In the genomic region with DNA sequence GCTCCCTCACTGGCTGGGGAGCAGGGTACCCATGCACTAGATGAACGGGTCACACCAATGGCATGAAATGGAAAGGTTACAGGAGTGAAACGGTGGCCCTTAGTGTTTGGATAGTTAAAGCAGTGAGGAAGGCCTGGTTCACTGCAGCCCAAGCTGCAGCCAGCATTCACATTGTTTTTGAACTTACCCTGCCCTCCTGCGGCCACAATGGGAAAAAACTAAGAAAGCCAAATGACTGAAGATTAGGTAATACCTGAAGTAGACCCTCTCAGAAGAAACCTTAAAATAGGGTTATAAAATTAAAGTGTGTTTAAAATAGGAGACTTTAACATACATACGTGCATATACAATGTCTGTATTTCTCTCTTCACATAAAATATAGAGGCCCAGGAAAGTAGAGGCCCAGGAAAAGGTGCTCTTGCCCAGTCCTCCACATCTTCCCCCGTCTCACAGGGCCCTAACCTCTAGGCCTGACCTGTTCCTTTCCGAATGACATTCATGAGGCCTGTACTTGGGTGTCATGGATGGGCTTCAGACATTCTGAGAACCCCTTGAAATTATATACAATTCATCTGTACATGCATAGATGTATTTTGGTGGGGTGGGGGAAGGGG, we compare ENCODE assay signal across 8 cellular contexts. TPM values are rescaled to one million over a fixed set of nuclear protein-coding genes. Genes with fewer than 3 reads are reported as not detected.
DNase-seq lines count a peak whose midpoint lies in the region; ATAC-seq, FAIRE-seq and TF ChIP-seq lines count a peak whose summit lies in the region.

No MANE protein-coding gene starts in this region.

- intact Hi-C loops in vagina (cut with DNase I), result loop anchor here (2.0 kb wide), 1 partner anchor 105 kb away; the partner anchor contains the start of genes CCDC142 and TTC31

- TF ChIP-seq EP300 in gastroesophageal sphincter (IDR thresholded peaks at IDR 0.05), result no peak

- peaks cover 23% of the 10 kb centered on the region for H3K4me1 Mint-ChIP-seq in osteocyte (ENCODE audit: unreplicated experiment)

- H3K9me3 Mint-ChIP-seq in osteocyte (ENCODE audit: unreplicated experiment), result no peaks in the 10 kb centered on the region

- H3K36me3 Mint-ChIP-seq in osteocyte (ENCODE audit: unreplicated experiment), result no peaks in the 10 kb centered on the region

- H3K36me3 ChIP-seq in gastroesophageal sphincter (no peaks in the 10 kb centered on the region), vagina (no peaks in the 10 kb centered on the region)

- no peak for TF ChIP-seq POLR2A in gastroesophageal sphincter (IDR thresholded peaks at IDR 0.05)
- TF ChIP-seq POLR2A in vagina (IDR thresholded peaks at IDR 0.05), result no peak

- ATAC-seq in GM21528 (IDR thresholded peaks at IDR 0.05; ENCODE audit: low FRiP score, unreplicated experiment) (peak; percentile 72), gastroesophageal sphincter (peak; percentile 81)

- no peak for DNase-seq in D721Med (ENCODE audit: insufficient read length, low spot score)
- DNase-seq in LoVo (ENCODE audit: low spot score), result peak; percentile 63
- DNase-seq in SIG-M5 (lab: John Stamatoyannopoulos, UW), result peak; percentile 26
- peak; percentile 81 for DNase-seq in activated effector memory CD4-positive, alpha-beta T cell treated with anti-CD3 and anti-CD28 coated beads, Interleukin-2, amount 50 U/mL, for 16 hours
- no peak for DNase-seq in osteocyte (ENCODE audit: extremely low spot score, unreplicated experiment)
- DNase-seq in vagina (ENCODE audit: extremely low spot score in 2 of 2), result no peak

- WGBS in gastroesophageal sphincter (ENCODE audit: low coverage in 1 of 2), 2 donors, result 19 to 24% methylated on average over 4 to 6 of the region's 6 CpGs

- no peak overlapping the region for H3K27ac Mint-ChIP-seq in osteocyte (ENCODE audit: unreplicated experiment)

- H3K4me3 Mint-ChIP-seq in osteocyte (ENCODE audit: unreplicated experiment), result no peak overlapping the region

- H3K4me1 ChIP-seq in gastroesophageal sphincter (no peaks in the 10 kb centered on the region), vagina (no peaks in the 10 kb centered on the region)

- no peaks in the 10 kb centered on the region for H3K9me3 ChIP-seq in gastroesophageal sphincter
- no peaks in the 10 kb centered on the region for H3K9me3 ChIP-seq in vagina

- peak; percentile 41 for FAIRE-seq in D721Med (lab: Jason Lieb, UNC)

- no peak overlapping the region for H3K4me3 ChIP-seq in gastroesophageal sphincter
- no peak overlapping the region for H3K4me3 ChIP-seq in vagina

- H3K27ac ChIP-seq in gastroesophageal sphincter (no peak overlapping the region), vagina (no peak overlapping the region)

- TF ChIP-seq CTCF in D721Med (IDR thresholded peaks at IDR 0.05; ENCODE audit: insufficient read depth, missing control alignments) (peak; percentile 87), gastroesophageal sphincter (IDR thresholded peaks at IDR 0.05) (peak; percentile 50 to 78 (median 76)), osteocyte (IDR thresholded peaks at IDR 0.05) (peak; percentile 84), vagina (IDR thresholded peaks at IDR 0.05) (peak; percentile 26 to 70 (median 37))

- H3K27me3 Mint-ChIP-seq in osteocyte (ENCODE audit: unreplicated experiment), result peaks cover 34% of the 10 kb centered on the region

- H3K27me3 ChIP-seq in gastroesophageal sphincter (peaks cover 46% of the 10 kb centered on the region), vagina (no peaks in the 10 kb centered on the region)

RNA-seq across cellular contexts. Expression of gene DOK1, which starts 33.3 kb away (rescaled TPM):
- 10 to 100 TPM; 16.3 to 28.8 (median 19.5) TPM for total RNA-seq in gastroesophageal sphincter
- 15.8 and 17.7 TPM in 2 replicates for total RNA-seq in osteocyte
- total RNA-seq in vagina, result 20.1 TPM

RNA-seq across cellular contexts. Expression of gene LOXL3, which starts 34.0 kb away (rescaled TPM):
- 10 to 100 TPM in 1 of 4 donors, 1 to 10 TPM in 3; 7.2 to 13.2 (median 8.6) TPM for total RNA-seq in gastroesophageal sphincter
- 58.1 and 62.1 TPM in 2 replicates for total RNA-seq in osteocyte
- 6.1 TPM for total RNA-seq in vagina

RNA-seq across cellular contexts. Expression of gene HTRA2, which starts 58.0 kb away (rescaled TPM):
- total RNA-seq in gastroesophageal sphincter (10 to 100 TPM; 25.0 to 37.6 (median 29.1) TPM), osteocyte (32.0 and 32.3 TPM in 2 replicates), vagina (24.3 TPM)

RNA-seq across cellular contexts. Expression of gene AUP1, which starts 58.3 kb away (rescaled TPM):
- total RNA-seq in gastroesophageal sphincter (10 to 100 TPM; 62.7 to 92.1 (median 86.2) TPM), osteocyte (96.3 and 97.1 TPM in 2 replicates), vagina (124 TPM)

Comparison
In these comparisons a context has a peak if more than half of its experiments do, and no peak if none do; other contexts are left out.
1. DNase-seq: peak in LoVo (single experiment), SIG-M5 (single experiment) and activated effector memory CD4-positive, alpha-beta T cell treated with anti-CD3 and anti-CD28 coated beads, Interleukin-2, amount 50 U/mL, for 16 hours (single experiment); none in D721Med (single experiment), osteocyte (single experiment) and vagina (0 of 2).
2. CTCF ChIP-seq: peak in every context shown above with its lines; median percentile 87 in D721Med; 84 in osteocyte; 76 in gastroesophageal sphincter; 37 in vagina.